Comparison of ENCODE assay signal across 11 cellular contexts in the genomic region with DNA sequence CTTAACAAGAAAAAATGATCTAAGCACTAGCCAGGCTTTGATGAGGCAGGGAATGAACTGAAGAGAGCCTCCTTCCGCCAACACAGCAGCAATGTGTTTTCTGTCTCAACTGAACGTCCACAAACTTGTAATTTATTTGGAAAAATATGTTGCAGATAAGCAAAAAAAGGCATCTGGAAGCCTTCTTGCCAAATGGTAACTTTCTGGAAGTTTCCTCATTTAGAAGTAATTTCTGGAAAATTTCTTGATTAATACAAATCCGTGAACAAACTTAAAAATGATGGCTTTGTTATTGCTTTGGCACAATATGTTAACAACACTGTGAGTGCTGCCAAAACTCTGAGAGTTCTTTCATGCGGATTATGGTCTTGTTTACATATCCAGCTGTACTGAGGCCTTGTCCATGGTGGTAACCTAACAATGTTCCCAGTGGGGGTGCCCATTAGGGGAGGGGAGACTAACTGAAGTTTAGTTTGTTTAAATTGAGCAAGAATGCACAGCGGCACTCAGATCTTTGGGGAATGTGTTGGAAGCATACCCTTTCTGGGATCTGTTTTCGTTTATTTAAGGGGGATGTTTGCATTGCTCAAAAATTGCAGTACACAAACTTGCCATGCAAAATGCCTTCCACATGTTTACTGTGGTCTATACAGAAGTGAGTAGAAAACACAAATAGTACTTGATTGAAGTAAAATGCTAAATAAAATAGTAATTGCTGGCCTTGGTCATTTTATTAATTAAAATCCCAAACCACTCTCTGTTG.
DNase-seq lines count a peak whose midpoint lies in the region; ATAC-seq and TF ChIP-seq lines count a peak whose summit lies in the region.
"Had no signal": no experiment of that assay in that cellular context is flagged by ENCODE, and none has a peak within 500 bp of the region (broad histone marks: within the 10 kb centered on the region; RNA-seq: fewer than 3 reads in every experiment).

No MANE protein-coding gene starts in this region.

- H3K9me3 ChIP-seq in suprapubic skin: no peaks in the 10 kb centered on the region

- H3K4me1 ChIP-seq in suprapubic skin: peaks cover 4% of the 10 kb centered on the region

- H3K4me3 ChIP-seq in astrocyte of the cerebellum (ENCODE audit: low read depth, low read length) (no peak overlapping the region), suprapubic skin (no peak overlapping the region)

- no peaks in the 10 kb centered on the region for H3K27me3 ChIP-seq in suprapubic skin

- TF ChIP-seq EP300 in suprapubic skin (IDR thresholded peaks at IDR 0.05): no peak

- 36% methylated on average over 6 of the region's 6 CpGs for WGBS in suprapubic skin

- TF ChIP-seq CTCF in astrocyte of the cerebellum (IDR thresholded peaks at IDR 0.05; ENCODE audit: low read depth, low read length, missing control alignments) (no peak), suprapubic skin (IDR thresholded peaks at IDR 0.05) (no peak)

- ATAC-seq in GM18873 (IDR thresholded peaks at IDR 0.05; ENCODE audit: low FRiP score, unreplicated experiment): no peak
- ATAC-seq: stimulated activated memory B cell treated with anti-CD40 and anti-IgM and Interleukin-4, amounts not matched to agents 10 μg/mL and 1 μg/mL and 100 μg/mL, for 72 hours had no signal

- H3K36me3 ChIP-seq in suprapubic skin: no peaks in the 10 kb centered on the region

- no peak for TF ChIP-seq POLR2A in suprapubic skin (IDR thresholded peaks at IDR 0.05)

- peak overlapping the region; percentile 14 for H3K27ac ChIP-seq in suprapubic skin

- DNase-seq in NCI-H128 (lab: John Stamatoyannopoulos, UW; ENCODE audit: unreplicated experiment) (peak; percentile 8), astrocyte of the cerebellum (ENCODE audit: low read depth) (peak; percentile 97), inferior parietal cortex (ENCODE audit: extremely low spot score) (peak; percentile 47), suprapubic skin (ENCODE audit: low spot score in 2 of 2) (no peak), glomerular visceral epithelial cell (ENCODE audit: extremely low spot score) (no peak), NCI-H187 treated with DMSO at 0.1 percent for 48 hours (lab: John Stamatoyannopoulos, UW) (no peak)
- DNase-seq: activated B cell treated with CpG ODN at 0.5 μM for 24 hours; activated naive CD8-positive, alpha-beta T cell treated with anti-CD3 and anti-CD28 coated beads, Interleukin-2, amount 10 ng/mL, durations not matched to agents 7 days and 5 days; NCI-H82 had no signal

- in situ Hi-C loops in astrocyte of the cerebellum (cut with HindIII; ENCODE audit: low sequenced_read_pairs): no loop called here

Comparison
In these comparisons a context has a peak if more than half of its experiments do, and no peak if none do; other contexts are left out.
1. DNase-seq: peak in NCI-H128 (single experiment), astrocyte of the cerebellum (single experiment) and inferior parietal cortex (single experiment); none in suprapubic skin (0 of 2), glomerular visceral epithelial cell (single experiment) and NCI-H187 treated with DMSO at 0.1 percent for 48 hours (single experiment).